In the genomic region with DNA sequence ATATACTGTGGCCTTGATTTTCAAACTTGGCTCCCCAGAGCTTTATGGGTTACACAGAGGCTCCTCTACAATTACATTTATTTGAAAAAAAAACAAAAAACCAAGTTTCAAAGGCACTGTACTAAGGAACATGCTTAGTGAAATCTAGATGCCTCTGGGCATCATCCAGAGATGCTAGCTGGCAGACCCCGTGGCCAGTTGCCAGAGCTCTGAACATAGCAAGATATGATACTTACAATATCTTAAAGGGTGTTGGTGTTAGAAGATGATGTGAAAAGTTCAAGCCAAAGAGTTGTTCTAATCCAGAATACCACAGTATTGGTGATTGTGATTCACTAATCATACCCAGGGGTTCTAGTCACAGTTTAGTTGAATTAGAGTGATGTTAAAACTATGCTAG, we compare ENCODE assay signal across 18 cellular contexts.
A peak's percentile ranks its signal among the peaks of the same experiment; 100 is the strongest.
DNase-seq lines count a peak whose midpoint lies in the region; ATAC-seq, FAIRE-seq and TF ChIP-seq lines count a peak whose summit lies in the region.
"Had no signal": no experiment of that assay in that cellular context is flagged by ENCODE, and none has a peak within 500 bp of the region (broad histone marks: within the 10 kb centered on the region; RNA-seq: fewer than 3 reads in every experiment).

No MANE protein-coding gene starts in this region.

- no peaks in the 10 kb centered on the region for H3K4me1 ChIP-seq in vagina

- no peak for TF ChIP-seq CTCF in vagina (IDR thresholded peaks at IDR 0.05)

- H3K36me3 ChIP-seq in vagina, result peaks cover 0 to 54% of the 10 kb centered on the region in 2 donors

- FAIRE-seq in GM12891 (lab: Jason Lieb, UNC), result peak; percentile 5
- peak; percentile 20 for FAIRE-seq in H54 (lab: Jason Lieb, UNC)
- FAIRE-seq: GM12878, H1 had no signal

- ATAC-seq in left ventricle myocardium superior, result peak; percentile 37
- ATAC-seq in Right ventricle myocardium inferior, result no peak
- ATAC-seq: HCT116 had no signal

- no peak overlapping the region for H3K27ac ChIP-seq in vagina

- H3K9me3 ChIP-seq in vagina, result no peaks in the 10 kb centered on the region

- TF ChIP-seq POLR2A in GM12891 (IDR thresholded peaks at IDR 0.05; ENCODE audit: low read depth, low read length) (no peak), H54 (IDR thresholded peaks at IDR 0.05; ENCODE audit: low read depth, low read length) (no peak), vagina (IDR thresholded peaks at IDR 0.05) (no peak)

- peak; percentile 51 for DNase-seq in left ventricle myocardium superior
- no peak for DNase-seq in Right ventricle myocardium inferior (ENCODE audit: missing footprints)
- no peak for DNase-seq in GM12891 (ENCODE audit: insufficient read length, low spot score)
- DNase-seq in H54 (ENCODE audit: insufficient read length, low spot score), result no peak
- no peak for DNase-seq in NCI-H1436 (lab: John Stamatoyannopoulos, UW)
- no peak for DNase-seq in vagina (ENCODE audit: extremely low spot score in 2 of 2)
- DNase-seq: C1 segment of cervical spinal cord; Calu3; CD4-positive, alpha-beta memory T cell; COR-L47; DMS 273 treated with DMSO at 0.1 percent for 48 hours; DMS79; EL; GDM1; H9 had no signal

- no peaks in the 10 kb centered on the region for H3K27me3 ChIP-seq in vagina

- no peak overlapping the region for H3K4me3 ChIP-seq in vagina
- H3K4me3 ChIP-seq: GM12878 had no signal

- intact Hi-C loops in left ventricle myocardium superior (cut with micrococcal nuclease) (no loop called here), Right ventricle myocardium inferior (cut with DNase I) (no loop called here), vagina (cut with DNase I) (no loop called here)

TF ChIP-seq in GM12891, 5 proteins besides CTCF, POLR2A, EP300 and RAD21:
- TF ChIP-seq TAF1 (IDR thresholded peaks at IDR 0.05; ENCODE audit: low read depth, low read length) (no peak), POLR2AphosphoS5 (IDR thresholded peaks at IDR 0.05; ENCODE audit: low read depth, low read length) (no peak), PAX5 (IDR thresholded peaks at IDR 0.05; ENCODE audit: insufficient read depth, low read length, severe bottlenecking) (no peak), POU2F2 (IDR thresholded peaks at IDR 0.05; ENCODE audit: low read depth, low read length) (no peak)
